7 cellular contexts compared by ENCODE assay signal in the genomic region with DNA sequence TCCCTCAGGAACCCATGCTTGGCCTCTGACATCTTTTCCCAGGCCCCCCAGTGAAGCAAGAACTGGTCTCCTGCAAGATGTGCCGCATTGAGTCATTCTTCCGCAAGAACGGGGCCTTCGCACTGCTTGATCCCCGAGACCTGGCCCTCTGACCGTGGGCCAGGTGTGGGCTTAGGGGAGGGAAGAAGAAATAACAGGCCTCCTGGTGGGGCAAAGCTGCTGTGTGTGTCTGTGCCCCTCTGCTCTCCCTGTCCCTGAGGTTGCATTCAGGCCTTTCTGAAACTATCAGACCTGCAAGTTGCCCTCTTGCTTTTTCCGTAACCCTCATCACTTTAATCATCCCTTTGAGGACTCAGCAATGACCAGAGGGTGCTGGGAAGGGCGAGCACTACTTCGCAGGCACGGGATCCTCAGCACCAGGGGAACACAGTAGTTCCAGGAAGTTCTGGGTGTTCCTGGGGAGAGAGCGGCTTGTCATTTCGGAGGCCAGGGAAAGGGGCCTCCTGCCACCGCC. TPM values are rescaled to one million over a fixed set of nuclear protein-coding genes. Genes with fewer than 3 reads are reported as not detected.
DNase-seq lines count a peak whose midpoint lies in the region; ATAC-seq and TF ChIP-seq lines count a peak whose summit lies in the region.

No MANE protein-coding gene starts in this region.

- intact Hi-C loops in spleen (cut with DNase I; ENCODE audit: low total_unique reads): no loop called here

- no peaks in the 10 kb centered on the region for H3K9me3 ChIP-seq in HUES6 (ENCODE audit: control insufficient read depth, insufficient read depth, low read depth, low read length)
- no peaks in the 10 kb centered on the region for H3K9me3 ChIP-seq in iPS-18a (ENCODE audit: control insufficient read depth, low read depth, low read length)
- H3K9me3 ChIP-seq in spleen: no peaks in the 10 kb centered on the region

- no peak for TF ChIP-seq POLR2A in spleen (IDR thresholded peaks at IDR 0.05)

- H3K36me3 ChIP-seq in HUES6 (ENCODE audit: control insufficient read depth, insufficient read depth, low read length): peaks cover 13% of the 10 kb centered on the region
- no peaks in the 10 kb centered on the region for H3K36me3 ChIP-seq in iPS-18a (ENCODE audit: control insufficient read depth, low read depth, low read length)
- H3K36me3 ChIP-seq in spleen: peaks cover 0 to 26% (median 14%) of the 10 kb centered on the region in 6 donors

- 40 to 59% (median 52%) methylated on average over 12 to 13 of the region's 13 CpGs for WGBS in spleen, 5 donors

- no peak for DNase-seq in activated CD8-positive, alpha-beta T cell treated with anti-CD3 and anti-CD28 coated beads, Interleukin-2, amount 10 ng/mL, durations not matched to agents 7 days and 5 days
- DNase-seq in spleen (no peak), NCI-H2196 treated with DMSO at 0.1 percent for 48 hours (lab: John Stamatoyannopoulos, UW; ENCODE audit: unreplicated experiment) (no peak), T1000 (lab: John Stamatoyannopoulos, UW) (no peak), NCI-H2081 treated with DMSO at 0.1 percent for 48 hours (lab: John Stamatoyannopoulos, UW) (no peak)

- peak overlapping the region; percentile 18 for H3K9ac ChIP-seq in HUES6 (ENCODE audit: low read length)
- H3K9ac ChIP-seq in iPS-18a (ENCODE audit: low read length): peak overlapping the region; percentile 21

- no peak for TF ChIP-seq CTCF in spleen (IDR thresholded peaks at IDR 0.05 in 8 of 11, conservative IDR thresholded peaks at IDR 0.05 in 3 of 11)

- no peaks in the 10 kb centered on the region for H3K9me3 Mint-ChIP-seq in activated CD8-positive, alpha-beta T cell treated with anti-CD3 and anti-CD28 coated beads, Interleukin-2, amount 10 ng/mL, durations not matched to agents 7 days and 5 days (ENCODE audit: insufficient read depth)

- no peak overlapping the region for H3K27ac ChIP-seq in HUES6 (ENCODE audit: low read depth, low read length)
- H3K27ac ChIP-seq in iPS-18a (ENCODE audit: low read length): no peak overlapping the region
- no peak overlapping the region for H3K27ac ChIP-seq in spleen

- H3K27ac Mint-ChIP-seq in activated CD8-positive, alpha-beta T cell treated with anti-CD3 and anti-CD28 coated beads, Interleukin-2, amount 10 ng/mL, durations not matched to agents 7 days and 5 days: no peak overlapping the region

- ATAC-seq in activated CD8-positive, alpha-beta T cell treated with anti-CD3 and anti-CD28 coated beads, Interleukin-2, amount 10 ng/mL, durations not matched to agents 7 days and 5 days: no peak

- H3K27me3 ChIP-seq in HUES6 (ENCODE audit: control insufficient read depth, insufficient read depth, low read length) (peaks cover 45% of the 10 kb centered on the region), iPS-18a (ENCODE audit: control insufficient read depth, insufficient read depth, low read length) (peaks cover 51% of the 10 kb centered on the region), spleen (replicated peaks in 1 of 7) (peaks cover 0 to 23% (median 19%) of the 10 kb centered on the region in 7 donors)

- POLR2A ChIA-PET in activated CD8-positive, alpha-beta T cell treated with anti-CD3 and anti-CD28 coated beads, Interleukin-2, amount 10 ng/mL, durations not matched to agents 7 days and 5 days (lab: Charles Lee): interaction anchor here (1.4 kb wide), 1 partner anchor 13 kb away, joined by 3 read pairs; no protein-coding TSS in a partner anchor

- CTCF ChIA-PET in activated CD8-positive, alpha-beta T cell treated with anti-CD3 and anti-CD28 coated beads, Interleukin-2, amount 10 ng/mL, durations not matched to agents 7 days and 5 days (lab: Charles Lee): interaction anchor here (1.5 to 2.2 kb wide), 2 partner anchors 11 to 15 kb away, joined by 4 to 21 read pairs; no protein-coding TSS in a partner anchor

- H3K4me1 Mint-ChIP-seq in activated CD8-positive, alpha-beta T cell treated with anti-CD3 and anti-CD28 coated beads, Interleukin-2, amount 10 ng/mL, durations not matched to agents 7 days and 5 days (ENCODE audit: low read depth): peaks cover 17% of the 10 kb centered on the region

- peaks cover 19% of the 10 kb centered on the region for H3K36me3 Mint-ChIP-seq in activated CD8-positive, alpha-beta T cell treated with anti-CD3 and anti-CD28 coated beads, Interleukin-2, amount 10 ng/mL, durations not matched to agents 7 days and 5 days (ENCODE audit: low read depth)

- H3K4me3 ChIP-seq in HUES6 (ENCODE audit: low read depth, low read length): peak overlapping the region; percentile 82
- H3K4me3 ChIP-seq in iPS-18a (ENCODE audit: low read length): peak overlapping the region; percentile 55
- H3K4me3 ChIP-seq in spleen: peak overlapping the region; percentile 33 to 80 (median 56)

- H3K27me3 Mint-ChIP-seq in activated CD8-positive, alpha-beta T cell treated with anti-CD3 and anti-CD28 coated beads, Interleukin-2, amount 10 ng/mL, durations not matched to agents 7 days and 5 days (ENCODE audit: low read depth): peaks cover 20% of the 10 kb centered on the region

- peak overlapping the region; percentile 34 for H3K4me3 Mint-ChIP-seq in activated CD8-positive, alpha-beta T cell treated with anti-CD3 and anti-CD28 coated beads, Interleukin-2, amount 10 ng/mL, durations not matched to agents 7 days and 5 days

- H3K4me1 ChIP-seq in HUES6 (ENCODE audit: control insufficient read depth, insufficient read depth, low read length) (peaks cover 21% of the 10 kb centered on the region), iPS-18a (ENCODE audit: control insufficient read depth, low read depth, low read length) (peaks cover 7% of the 10 kb centered on the region), spleen (peaks cover 12 to 57% (median 34%) of the 10 kb centered on the region in 6 donors)

RNA-seq across cellular contexts. Expression of a gene that starts 6.0 kb away (rescaled TPM):
- total RNA-seq in activated CD8-positive, alpha-beta T cell treated with anti-CD3 and anti-CD28 coated beads, Interleukin-2, amount 10 ng/mL, durations not matched to agents 7 days and 5 days: 100 to 1,000 TPM; 130 to 138 TPM
- total RNA-seq in spleen: 10 to 100 TPM; 78.3 to 95.5 (median 84.5) TPM
- polyA plus RNA-seq in spleen: 100 to 1,000 TPM; 205 to 285 (median 262) TPM

RNA-seq across cellular contexts. Expression of a gene that starts 38.5 kb away (rescaled TPM):
- total RNA-seq in activated CD8-positive, alpha-beta T cell treated with anti-CD3 and anti-CD28 coated beads, Interleukin-2, amount 10 ng/mL, durations not matched to agents 7 days and 5 days: not detected
- total RNA-seq in spleen: 1 to 10 TPM in 2 of 7 donors, under 1 TPM in 5; 0.21 to 1.8 (median 0.42) TPM
- polyA plus RNA-seq in spleen: 1 to 10 TPM in 1 of 3 donors, under 1 TPM in 2; 0.42 to 1.7 (median 0.93) TPM

RNA-seq across cellular contexts. Expression of a gene that starts 41.8 kb away (rescaled TPM):
- total RNA-seq in activated CD8-positive, alpha-beta T cell treated with anti-CD3 and anti-CD28 coated beads, Interleukin-2, amount 10 ng/mL, durations not matched to agents 7 days and 5 days: under 1 TPM in 1 of 2 experiments, not detected in 1; 0.21 TPM
- total RNA-seq in spleen: under 1 TPM; 0.14 to 0.89 (median 0.72) TPM
- polyA plus RNA-seq in spleen: 1 to 10 TPM in 1 of 3 donors, under 1 TPM in 2; 0.06 to 2.1 (median 0.35) TPM
